In genomic region chr3:174812172-174812862, GRCh38 we compare ENCODE assay signal across 24 cellular contexts. TPM values are rescaled to one million over a fixed set of nuclear protein-coding genes. Genes with fewer than 3 reads are reported as not detected.
"Had no signal": no experiment of that assay in that cellular context is flagged by ENCODE, and none has a peak within 500 bp of the region (broad histone marks: within the 10 kb centered on the region; RNA-seq: fewer than 3 reads in every experiment).

No MANE protein-coding gene starts in this region.

- H3K27ac ChIP-seq: dorsolateral prefrontal cortex, esophagus muscularis mucosa, lower lobe of right lung, ovary, psoas muscle, skin epidermis, spleen, testis, tibial artery had no signal

- H3K9me3 ChIP-seq: esophagus muscularis mucosa, lower lobe of right lung, ovary, psoas muscle, testis, tibial artery had no signal

- H3K36me3 ChIP-seq: esophagus muscularis mucosa, lower lobe of right lung, ovary, spleen, tibial artery had no signal

- H3K27me3 ChIP-seq: dorsolateral prefrontal cortex, esophagus muscularis mucosa, ovary, spleen, testis, tibial artery had no signal

- H3K4me1 ChIP-seq: esophagus muscularis mucosa, lower lobe of right lung, psoas muscle, spleen, testis had no signal

- ATAC-seq: left ventricle myocardium superior; lower lobe of right lung; natural killer cell; psoas muscle; right cardiac atrium; stimulated activated memory B cell treated with anti-CD40 and anti-IgM and Interleukin-4, amounts not matched to agents 10 μg/mL and 1 μg/mL and 100 μg/mL, for 72 hours; stimulated activated naive CD8-positive, alpha-beta T cell treated with anti-CD3 and anti-CD28 coated beads, Interleukin-15, Interleukin-2, amounts not matched to agents 100 U/mL and 50 U/mL, for 24 hours had no signal

- H3K4me3 ChIP-seq: dorsolateral prefrontal cortex, esophagus muscularis mucosa, lower lobe of right lung, ovary, psoas muscle, skin epidermis, spleen, testis, tibial artery had no signal

- DNase-seq: dorsolateral prefrontal cortex; effector CD4-positive, alpha-beta T cell; hypothalamus; immature natural killer cell; islet precursor cell; kidney glomerular epithelial cell; left colon; left ventricle myocardium superior; lower lobe of right lung; natural killer cell; occipital lobe; ovary; posterior cingulate gyrus; psoas muscle; right cardiac atrium; spleen; stimulated activated CD4-positive, alpha-beta T cell treated with anti-CD3 and anti-CD28 coated beads, Interleukin-4, amount 100 ng/mL, for 4 hours; stimulated activated naive CD8-positive, alpha-beta T cell treated with anti-CD3 and anti-CD28 coated beads, Interleukin-15, Interleukin-2, amounts not matched to agents 100 U/mL and 50 U/mL, for 24 hours; substantia nigra; testis; tibial artery had no signal

RNA-seq across cellular contexts. Expression of gene NAALADL2, which starts 46.8 kb away (rescaled TPM):
- total RNA-seq: natural killer cell had no signal
